2 cellular contexts compared by ENCODE assay signal in the genomic region with DNA sequence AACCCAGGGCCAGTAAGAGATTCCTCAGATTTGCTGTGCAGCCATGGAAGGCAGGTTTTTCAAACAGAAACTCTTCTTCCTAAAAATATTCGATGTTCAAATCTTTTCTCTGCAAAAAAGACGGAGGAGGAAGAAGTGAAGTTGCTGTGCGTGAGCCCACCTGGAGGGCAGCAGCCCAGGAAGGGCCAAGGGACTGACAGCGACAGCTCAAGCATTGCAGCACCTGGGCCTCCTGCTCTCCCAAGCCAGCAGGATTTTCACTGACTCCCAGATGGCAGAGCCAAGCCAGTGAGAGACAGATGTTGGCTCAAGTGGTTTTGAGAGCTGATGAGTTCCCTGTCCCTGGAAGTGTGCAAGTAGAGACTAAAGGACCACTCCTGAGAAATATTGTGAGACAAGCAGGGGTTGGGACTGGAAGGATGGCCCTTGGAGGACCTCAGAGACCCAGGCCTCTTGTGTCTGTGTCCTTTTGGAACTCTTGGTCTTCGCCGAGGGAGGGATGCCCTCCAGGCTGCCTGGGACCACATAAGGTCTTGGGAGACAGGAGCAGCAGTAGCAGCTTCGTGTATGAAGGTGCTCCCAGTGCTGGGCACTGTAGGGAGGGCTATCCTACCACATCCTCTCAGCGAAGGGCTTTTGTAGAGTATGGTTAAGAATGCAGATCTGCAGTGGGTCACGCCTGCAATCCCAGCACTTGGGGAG.
TF ChIP-seq lines count a peak whose summit lies in the region.

No MANE protein-coding gene starts in this region.

TF ChIP-seq in HCT116, 20 proteins besides CTCF, POLR2A, EP300 and RAD21:
- no peak for TF ChIP-seq CEBPB (IDR thresholded peaks at IDR 0.05; ENCODE audit: low read depth)
- TF ChIP-seq ZNF274 (IDR thresholded peaks at IDR 0.05; ENCODE audit: low read depth, low read length) = no peak
- TF ChIP-seq, protein P1, sequence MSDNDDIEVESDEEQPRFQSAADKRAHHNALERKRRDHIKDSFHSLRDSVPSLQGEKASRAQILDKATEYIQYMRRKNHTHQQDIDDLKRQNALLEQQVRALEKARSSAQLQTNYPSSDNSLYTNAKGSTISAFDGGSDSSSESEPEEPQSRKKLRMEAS (IDR thresholded peaks at IDR 0.05) = no peak
- TF ChIP-seq EZH2 (IDR thresholded peaks at IDR 0.05) = no peak
- TF ChIP-seq ELF1 (IDR thresholded peaks at IDR 0.05; ENCODE audit: borderline replicate concordance, low read depth) = no peak
- no peak for TF ChIP-seq SIN3A (IDR thresholded peaks at IDR 0.05; ENCODE audit: low read depth)
- no peak for TF ChIP-seq FOSL1 (IDR thresholded peaks at IDR 0.05; ENCODE audit: low read depth)

TF ChIP-seq in K562, 482 proteins besides CTCF, POLR2A, EP300 and RAD21:
- TF ChIP-seq ZNF184 (CRISPR knock-in tag; IDR thresholded peaks at IDR 0.05) (no peak), HDAC1 (IDR thresholded peaks at IDR 0.05) (no peak), DPF2 (IDR thresholded peaks at IDR 0.05) (no peak), IRF1 (CRISPR knock-in tag; IDR thresholded peaks at IDR 0.05; ENCODE audit: borderline replicate concordance) (no peak), NR3C1 (CRISPR knock-in tag; IDR thresholded peaks at IDR 0.05) (no peak)
- TF ChIP-seq, protein P2, sequence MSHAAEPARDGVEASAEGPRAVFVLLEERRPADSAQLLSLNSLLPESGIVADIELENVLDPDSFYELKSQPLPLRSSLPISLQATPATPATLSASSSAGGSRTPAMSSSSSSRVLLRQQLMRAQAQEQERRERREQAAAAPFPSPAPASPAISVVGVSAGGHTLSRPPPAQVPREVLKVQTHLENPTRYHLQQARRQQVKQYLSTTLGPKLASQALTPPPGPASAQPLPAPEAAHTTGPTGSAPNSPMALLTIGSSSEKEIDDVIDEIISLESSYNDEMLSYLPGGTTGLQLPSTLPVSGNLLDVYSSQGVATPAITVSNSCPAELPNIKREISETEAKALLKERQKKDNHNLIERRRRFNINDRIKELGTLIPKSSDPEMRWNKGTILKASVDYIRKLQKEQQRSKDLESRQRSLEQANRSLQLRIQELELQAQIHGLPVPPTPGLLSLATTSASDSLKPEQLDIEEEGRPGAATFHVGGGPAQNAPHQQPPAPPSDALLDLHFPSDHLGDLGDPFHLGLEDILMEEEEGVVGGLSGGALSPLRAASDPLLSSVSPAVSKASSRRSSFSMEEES (CRISPR knock-in tag; IDR thresholded peaks at IDR 0.05) = no peak
- TF ChIP-seq, protein P3, sequence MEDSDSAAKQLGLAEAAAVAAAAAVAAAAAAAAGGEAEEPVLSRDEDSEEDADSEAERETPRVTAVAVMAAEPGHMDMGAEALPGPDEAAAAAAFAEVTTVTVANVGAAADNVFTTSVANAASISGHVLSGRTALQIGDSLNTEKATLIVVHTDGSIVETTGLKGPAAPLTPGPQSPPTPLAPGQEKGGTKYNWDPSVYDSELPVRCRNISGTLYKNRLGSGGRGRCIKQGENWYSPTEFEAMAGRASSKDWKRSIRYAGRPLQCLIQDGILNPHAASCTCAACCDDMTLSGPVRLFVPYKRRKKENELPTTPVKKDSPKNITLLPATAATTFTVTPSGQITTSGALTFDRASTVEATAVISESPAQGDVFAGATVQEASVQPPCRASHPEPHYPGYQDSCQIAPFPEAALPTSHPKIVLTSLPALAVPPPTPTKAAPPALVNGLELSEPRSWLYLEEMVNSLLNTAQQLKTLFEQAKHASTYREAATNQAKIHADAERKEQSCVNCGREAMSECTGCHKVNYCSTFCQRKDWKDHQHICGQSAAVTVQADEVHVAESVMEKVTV (CRISPR knock-in tag; IDR thresholded peaks at IDR 0.05) = no peak
